Comparison of ENCODE assay signal across 23 cellular contexts in the genomic region with DNA sequence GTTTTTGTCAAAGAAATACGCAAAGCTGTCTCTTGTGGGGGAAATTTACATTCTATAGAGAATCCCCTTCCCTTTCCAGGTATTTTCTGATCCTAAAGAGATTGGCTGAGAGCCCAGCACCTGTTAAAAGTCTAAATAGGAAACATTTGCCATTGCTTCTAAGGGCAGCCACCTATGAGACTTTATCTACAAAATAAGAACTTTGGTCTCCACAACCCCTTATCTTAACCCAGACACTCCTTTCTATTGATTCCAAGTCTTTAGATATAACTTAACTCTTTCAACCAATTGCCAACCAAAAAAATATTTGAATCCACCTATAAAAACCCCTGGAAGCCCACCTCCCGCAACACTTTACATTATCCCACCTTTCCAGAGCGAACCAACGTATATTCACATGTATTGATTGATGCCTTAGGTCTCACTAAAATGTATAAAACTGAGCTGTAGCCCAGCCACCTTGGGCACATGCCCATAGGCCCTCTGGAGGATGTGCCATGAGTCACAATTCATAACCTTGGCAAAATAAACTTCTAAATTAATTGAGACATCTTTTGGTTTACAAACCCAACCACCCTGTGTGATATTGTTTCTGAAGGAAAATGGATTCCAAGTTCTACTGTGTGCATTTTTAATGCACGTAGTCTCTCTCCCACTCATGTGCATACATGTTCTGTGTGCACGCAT.
"Had no signal": no experiment of that assay in that cellular context is flagged by ENCODE, and none has a peak within 500 bp of the region (broad histone marks: within the 10 kb centered on the region; RNA-seq: fewer than 3 reads in every experiment).

No MANE protein-coding gene starts in this region.

- H3K27ac Mint-ChIP-seq: activated B cell treated with CpG ODN at 0.5 μM for 24 hours; activated CD4-positive, alpha-beta T cell treated with anti-CD3 and anti-CD28 coated beads for 36 hours; activated naive CD8-positive, alpha-beta T cell; activated T-helper 2 cell treated with anti-CD3 and anti-CD28 coated beads, Interferon-gamma antibody, Interleukin-2, Interleukin-4, amounts not matched to agents 10 μg/mL and 5 μg/mL and 100 μg/mL, durations not matched to agents 14 hours and 24 hours and 36 hours; effector memory CD8-positive, alpha-beta T cell; nephron progenitor cell; T-helper 1 cell treated with Interleukin-12 subunit alpha and Interleukin-12 subunit beta and Interleukin-4 antibody, amounts not matched to agents 30 μg/mL and 1 μg/mL, for 36 hours had no signal

- H3K36me3 ChIP-seq: breast epithelium, colonic mucosa, esophagus muscularis mucosa, right atrium auricular region had no signal

- H3K27ac ChIP-seq: breast epithelium, colonic mucosa, dorsolateral prefrontal cortex, esophagus muscularis mucosa had no signal

- H3K4me3 Mint-ChIP-seq: activated B cell treated with CpG ODN at 0.5 μM for 24 hours; activated CD4-positive, alpha-beta T cell treated with anti-CD3 and anti-CD28 coated beads for 36 hours; activated naive CD8-positive, alpha-beta T cell; activated T-cell treated with anti-CD3 and anti-CD28 coated beads, Interleukin-2, amount 50 U/mL, for 4 hours; effector memory CD8-positive, alpha-beta T cell; nephron progenitor cell; T-helper 1 cell treated with Interleukin-12 subunit alpha and Interleukin-12 subunit beta and Interleukin-4 antibody, amounts not matched to agents 30 μg/mL and 1 μg/mL, for 36 hours had no signal

- H3K4me1 Mint-ChIP-seq: activated B cell treated with CpG ODN at 0.5 μM for 24 hours; activated CD4-positive, alpha-beta T cell treated with anti-CD3 and anti-CD28 coated beads for 36 hours had no signal

- H3K9me3 ChIP-seq: breast epithelium, colonic mucosa, esophagus muscularis mucosa, right atrium auricular region had no signal

- H3K27me3 ChIP-seq: breast epithelium, colonic mucosa, esophagus muscularis mucosa, right atrium auricular region had no signal

- H3K4me1 ChIP-seq: breast epithelium, colonic mucosa had no signal

- H3K4me3 ChIP-seq: breast epithelium, colonic mucosa, dorsolateral prefrontal cortex, esophagus muscularis mucosa, right atrium auricular region had no signal

- H3K36me3 Mint-ChIP-seq: activated naive CD8-positive, alpha-beta T cell had no signal

- DNase-seq: activated B cell treated with CpG ODN at 0.5 μM for 24 hours; activated CD4-positive, alpha-beta T cell treated with anti-CD3 and anti-CD28 coated beads for 36 hours; activated CD4-positive, alpha-beta T cell treated with anti-CD3 and anti-CD28 coated beads, Interleukin-2, amount 50 U/mL, for 4 hours; activated CD8-positive, alpha-beta memory T cell treated with anti-CD3 and anti-CD28 coated beads, Interleukin-2, amount 50 U/mL, for 48 hours; activated naive CD4-positive, alpha-beta T cell; activated T-cell treated with anti-CD3 and anti-CD28 coated beads, Interleukin-2, amount 50 U/mL, for 4 hours; colonic mucosa; dorsolateral prefrontal cortex; effector memory CD8-positive, alpha-beta T cell; foreskin melanocyte; hypothalamus; left ventricle myocardium superior; nephron progenitor cell; nucleus accumbens; stimulated activated CD4-positive, alpha-beta T cell treated with anti-CD3 and anti-CD28 coated beads, Interleukin-12 subunit alpha, Interleukin-12 subunit beta, amount 100 ng/mL, for 4 hours; stimulated activated CD4-positive, alpha-beta T cell treated with anti-CD3 and anti-CD28 coated beads, Interleukin-4, amount 100 ng/mL, for 4 hours; stimulated activated naive CD8-positive, alpha-beta T cell treated with anti-CD3 and anti-CD28 coated beads, Interleukin-15, Interleukin-2, amounts not matched to agents 100 U/mL and 50 U/mL, for 24 hours had no signal

- H3K9me3 Mint-ChIP-seq: activated B cell treated with CpG ODN at 0.5 μM for 24 hours; activated T-cell treated with anti-CD3 and anti-CD28 coated beads, Interleukin-2, amount 50 U/mL, for 4 hours; activated T-helper 2 cell treated with anti-CD3 and anti-CD28 coated beads, Interferon-gamma antibody, Interleukin-2, Interleukin-4, amounts not matched to agents 10 μg/mL and 5 μg/mL and 100 μg/mL, durations not matched to agents 14 hours and 24 hours and 36 hours; effector memory CD8-positive, alpha-beta T cell; T-helper 1 cell treated with Interleukin-12 subunit alpha and Interleukin-12 subunit beta and Interleukin-4 antibody, amounts not matched to agents 30 μg/mL and 1 μg/mL, for 36 hours had no signal

- H3K27me3 Mint-ChIP-seq: activated B cell treated with CpG ODN at 0.5 μM for 24 hours had no signal
